In genomic region chr7:69018200-69018599, GRCh38 we compare ENCODE assay signal across 1 cellular context.
TF ChIP-seq lines count a peak whose summit lies in the region.

No MANE protein-coding gene starts in this region.

TF ChIP-seq in H1, 55 proteins besides CTCF, POLR2A, EP300 and RAD21 (continued from another document):
- no peak for TF ChIP-seq CHD7 (IDR thresholded peaks at IDR 0.05; ENCODE audit: insufficient replicate concordance, low read length)
